Comparison of ENCODE assay signal across 24 cellular contexts in the genomic region with DNA sequence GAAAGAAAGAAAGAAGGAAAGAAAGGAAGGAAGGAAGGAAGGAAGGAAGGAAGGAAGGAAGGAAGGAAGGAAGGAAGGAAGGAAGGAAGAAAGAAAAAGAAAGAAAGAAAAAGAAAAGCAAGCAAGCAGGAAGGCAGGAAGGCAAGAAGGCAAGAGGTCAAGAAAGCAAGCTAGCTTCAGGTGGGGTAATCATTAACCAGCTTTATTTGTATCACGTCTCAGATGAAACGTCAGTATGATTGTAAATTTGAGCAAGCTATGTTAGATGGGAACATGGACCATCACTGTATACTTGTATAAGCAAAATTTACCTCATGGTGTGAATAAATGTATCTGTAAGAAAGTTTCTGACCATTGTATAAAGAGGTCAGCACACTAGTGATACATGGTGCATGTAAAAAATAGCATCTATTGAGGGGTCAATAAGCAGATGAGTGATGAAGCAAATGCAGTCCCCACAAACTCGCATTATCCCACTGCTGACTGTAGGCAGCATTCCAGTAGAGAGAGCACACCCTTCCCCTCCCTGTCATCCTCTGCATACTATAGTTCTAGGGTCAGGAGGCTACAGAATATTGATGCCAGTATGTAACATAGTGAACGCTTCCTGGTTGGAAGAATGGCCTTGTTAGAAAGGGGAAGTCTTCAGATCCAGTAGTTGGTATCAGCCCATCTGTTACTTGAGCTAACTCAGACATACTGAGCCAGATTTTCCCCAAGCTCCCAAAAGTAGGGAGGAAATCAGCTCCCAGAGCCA. TPM values are rescaled to one million over a fixed set of nuclear protein-coding genes. Genes with fewer than 3 reads are reported as not detected.
"Had no signal": no experiment of that assay in that cellular context is flagged by ENCODE, and none has a peak within 500 bp of the region (broad histone marks: within the 10 kb centered on the region; RNA-seq: fewer than 3 reads in every experiment).

No MANE protein-coding gene starts in this region.

- DNase-seq: activated CD4-positive, alpha-beta T cell treated with anti-CD3 and anti-CD28 coated beads for 4 hours; activated CD4-positive, alpha-beta T cell treated with anti-CD3 and anti-CD28 coated beads, Interleukin-2, amount 50 U/mL, for 4 hours; activated effector memory CD4-positive, alpha-beta T cell treated with anti-CD3 and anti-CD28 coated beads, Interleukin-2, amount 50 U/mL, for 16 hours; activated naive CD4-positive, alpha-beta T cell treated with anti-CD3 and anti-CD28 coated beads, Interleukin-2, amount 10 ng/mL, durations not matched to agents 7 days and 5 days; amniotic stem cell; central memory CD4-positive, alpha-beta T cell; esophagus squamous epithelium; foreskin melanocyte; heart right ventricle; kidney glomerular epithelial cell; left lung; mesendoderm; retina; stimulated activated CD4-positive, alpha-beta T cell treated with anti-CD3 and anti-CD28 coated beads, Interleukin-4, amount 100 ng/mL, for 4 hours; stimulated activated CD8-positive, alpha-beta memory T cell treated with anti-CD3 and anti-CD28 coated beads, Interleukin-4, amount 100 ng/mL, for 48 hours; tibial artery had no signal

- ATAC-seq: heart right ventricle; left lung; sciatic nerve; stimulated activated memory B cell treated with anti-CD40 and anti-IgM and Interleukin-4, amounts not matched to agents 10 μg/mL and 1 μg/mL and 100 μg/mL, for 72 hours had no signal

- H3K36me3 Mint-ChIP-seq: activated naive CD4-positive, alpha-beta T cell treated with anti-CD3 and anti-CD28 coated beads, Interleukin-2, amount 10 ng/mL, durations not matched to agents 7 days and 5 days; stimulated activated memory B cell treated with anti-CD40 and anti-IgM and Interleukin-4, amounts not matched to agents 10 μg/mL and 1 μg/mL and 100 μg/mL, for 72 hours had no signal

- H3K4me1 Mint-ChIP-seq: activated naive CD4-positive, alpha-beta T cell treated with anti-CD3 and anti-CD28 coated beads, Interleukin-2, amount 10 ng/mL, durations not matched to agents 7 days and 5 days; stimulated activated memory B cell treated with anti-CD40 and anti-IgM and Interleukin-4, amounts not matched to agents 10 μg/mL and 1 μg/mL and 100 μg/mL, for 72 hours had no signal

- H3K9me3 Mint-ChIP-seq: activated naive CD4-positive, alpha-beta T cell treated with anti-CD3 and anti-CD28 coated beads, Interleukin-2, amount 10 ng/mL, durations not matched to agents 7 days and 5 days; dendritic cell treated with granulocyte-macrophage colony-stimulating factor and Interleukin-4, amounts not matched to agents 40 ng/mL and 50 ng/mL, for 4 days; nephron had no signal

- H3K4me3 Mint-ChIP-seq: activated naive CD4-positive, alpha-beta T cell treated with anti-CD3 and anti-CD28 coated beads, Interleukin-2, amount 10 ng/mL, durations not matched to agents 7 days and 5 days; dendritic cell treated with granulocyte-macrophage colony-stimulating factor and Interleukin-4, amounts not matched to agents 40 ng/mL and 50 ng/mL, for 4 days; nephron; stimulated activated memory B cell treated with anti-CD40 and anti-IgM and Interleukin-4, amounts not matched to agents 10 μg/mL and 1 μg/mL and 100 μg/mL, for 72 hours had no signal

- H3K27ac Mint-ChIP-seq: activated naive CD4-positive, alpha-beta T cell treated with anti-CD3 and anti-CD28 coated beads, Interleukin-2, amount 10 ng/mL, durations not matched to agents 7 days and 5 days; dendritic cell treated with granulocyte-macrophage colony-stimulating factor and Interleukin-4, amounts not matched to agents 40 ng/mL and 50 ng/mL, for 4 days; nephron; stimulated activated memory B cell treated with anti-CD40 and anti-IgM and Interleukin-4, amounts not matched to agents 10 μg/mL and 1 μg/mL and 100 μg/mL, for 72 hours had no signal

RNA-seq across cellular contexts. Expression of a gene that starts 16.5 kb away (rescaled TPM):
- total RNA-seq: glomerular endothelial cell, left lung, osteocyte, posterior vena cava, ureter had no signal
